24 cellular contexts compared by ENCODE assay signal in genomic region chr6:132708771-132709170, GRCh38. TPM values are rescaled to one million over a fixed set of nuclear protein-coding genes. Genes with fewer than 3 reads are reported as not detected.
"Had no signal": no experiment of that assay in that cellular context is flagged by ENCODE, and none has a peak within 500 bp of the region (broad histone marks: within the 10 kb centered on the region; RNA-seq: fewer than 3 reads in every experiment).

No MANE protein-coding gene starts in this region.

- H3K27me3 ChIP-seq: esophagus squamous epithelium, gastroesophageal sphincter, right atrium auricular region, sigmoid colon, suprapubic skin, thyroid gland, upper lobe of right lung, vagina had no signal

- H3K36me3 ChIP-seq: esophagus squamous epithelium, gastroesophageal sphincter, right atrium auricular region, sigmoid colon, suprapubic skin, thyroid gland, upper lobe of right lung, vagina had no signal

- H3K4me1 ChIP-seq: esophagus squamous epithelium, right atrium auricular region, sigmoid colon, suprapubic skin, thyroid gland, upper lobe of right lung, vagina had no signal

- H3K4me3 ChIP-seq: esophagus squamous epithelium, gastroesophageal sphincter, right atrium auricular region, sigmoid colon, suprapubic skin, thyroid gland, upper lobe of right lung, vagina had no signal

- H3K27ac ChIP-seq: esophagus squamous epithelium, gastroesophageal sphincter, right atrium auricular region, sigmoid colon, suprapubic skin, thyroid gland, upper lobe of right lung, vagina had no signal

- DNase-seq: dermis blood vessel endothelial cell; esophagus squamous epithelium; kidney; naive thymus-derived CD4-positive, alpha-beta T cell; nephron progenitor cell; sigmoid colon; small intestine; stimulated activated CD4-positive, alpha-beta T cell treated with anti-CD3 and anti-CD28 coated beads, Interleukin-12 subunit alpha, Interleukin-12 subunit beta, amount 100 ng/mL, for 4 hours; stimulated activated CD4-positive, alpha-beta T cell treated with anti-CD3 and anti-CD28 coated beads, Interleukin-2, amount 100 ng/mL, for 48 hours; stimulated activated CD8-positive, alpha-beta memory T cell treated with anti-CD3 and anti-CD28 coated beads, Interleukin-4, amount 100 ng/mL, for 48 hours; stimulated activated naive CD8-positive, alpha-beta T cell treated with anti-CD3 and anti-CD28 coated beads, Interleukin-15, Interleukin-2, amounts not matched to agents 100 U/mL and 50 U/mL, for 24 hours; thyroid gland; upper lobe of right lung had no signal

- H3K9me3 ChIP-seq: suprapubic skin, thyroid gland, upper lobe of right lung, vagina had no signal

RNA-seq across cellular contexts. Expression of gene VNN1, which starts 5.1 kb away (rescaled TPM):
- total RNA-seq: dermis blood vessel endothelial cell, lung microvascular endothelial cell, osteoblast, pulmonary artery endothelial cell had no signal
- polyA plus RNA-seq: naive thymus-derived CD4-positive, alpha-beta T cell had no signal

RNA-seq across cellular contexts. Expression of gene VNN2, which starts 48.9 kb away (rescaled TPM):
- total RNA-seq: dermis blood vessel endothelial cell, lung microvascular endothelial cell, osteoblast, pulmonary artery endothelial cell had no signal

RNA-seq across cellular contexts. Expression of gene TAAR1, which starts 49.8 kb away (rescaled TPM):
- total RNA-seq: dermis blood vessel endothelial cell; epithelial cell of proximal tubule; esophagus squamous epithelium; gastroesophageal sphincter; kidney; liver; lung microvascular endothelial cell; mesenteric fat pad; mononuclear cell; naive thymus-derived CD4-positive, alpha-beta T cell; osteoblast; pulmonary artery endothelial cell; right atrium auricular region; sigmoid colon; suprapubic skin; thyroid gland; upper lobe of right lung; vagina had no signal
- polyA plus RNA-seq: liver; naive thymus-derived CD4-positive, alpha-beta T cell; sigmoid colon had no signal
